Comparison of ENCODE assay signal across 23 cellular contexts in genomic region chr18:360676-361075, GRCh38.
"Had no signal": no experiment of that assay in that cellular context is flagged by ENCODE, and none has a peak within 500 bp of the region (broad histone marks: within the 10 kb centered on the region; RNA-seq: fewer than 3 reads in every experiment).

No MANE protein-coding gene starts in this region.

- H3K27ac Mint-ChIP-seq: activated CD4-positive, alpha-beta memory T cell treated with anti-CD3 and anti-CD28 coated beads for 36 hours; activated naive CD4-positive, alpha-beta T cell treated with anti-CD3 and anti-CD28 coated beads for 36 hours; effector memory CD8-positive, alpha-beta T cell; memory B cell had no signal

- H3K4me3 ChIP-seq: colonic mucosa, dorsolateral prefrontal cortex, ovary, prostate gland, thoracic aorta, upper lobe of right lung had no signal

- H3K27me3 Mint-ChIP-seq: activated B cell treated with CpG ODN at 0.5 μM for 24 hours had no signal

- H3K27ac ChIP-seq: colonic mucosa, ovary, prostate gland, thoracic aorta, upper lobe of right lung had no signal

- H3K9me3 Mint-ChIP-seq: activated B cell treated with CpG ODN at 0.5 μM for 24 hours; activated CD4-positive, alpha-beta memory T cell treated with anti-CD3 and anti-CD28 coated beads for 36 hours; activated naive CD4-positive, alpha-beta T cell treated with anti-CD3 and anti-CD28 coated beads for 36 hours; effector memory CD8-positive, alpha-beta T cell; memory B cell had no signal

- DNase-seq: activated B cell treated with CpG ODN at 0.5 μM for 24 hours; activated CD4-positive, alpha-beta memory T cell treated with anti-CD3 and anti-CD28 coated beads for 36 hours; activated CD4-positive, alpha-beta T cell treated with anti-CD3 and anti-CD28 coated beads for 4 hours; activated naive CD4-positive, alpha-beta T cell treated with anti-CD3 and anti-CD28 coated beads for 36 hours; activated T-cell treated with anti-CD3 and anti-CD28 coated beads, Interleukin-2, amount 50 U/mL, for 48 hours; amygdala; colonic mucosa; dorsolateral prefrontal cortex; effector memory CD8-positive, alpha-beta T cell; hypothalamus; islet precursor cell; left cardiac atrium; ovary; stimulated activated CD4-positive, alpha-beta T cell treated with anti-CD3 and anti-CD28 coated beads, Interleukin-2, amount 100 ng/mL, for 48 hours; stimulated activated CD8-positive, alpha-beta memory T cell treated with anti-CD3 and anti-CD28 coated beads, Interleukin-4, amount 100 ng/mL, for 48 hours; stimulated activated naive CD4-positive, alpha-beta T cell; T-helper 9 cell; upper lobe of right lung had no signal

- H3K36me3 ChIP-seq: colonic mucosa, ovary, prostate gland, thoracic aorta, upper lobe of right lung had no signal

- H3K4me3 Mint-ChIP-seq: activated B cell treated with CpG ODN at 0.5 μM for 24 hours; activated CD4-positive, alpha-beta memory T cell treated with anti-CD3 and anti-CD28 coated beads for 36 hours; activated naive CD4-positive, alpha-beta T cell treated with anti-CD3 and anti-CD28 coated beads for 36 hours; effector memory CD8-positive, alpha-beta T cell; memory B cell; neural crest cell had no signal

- H3K36me3 Mint-ChIP-seq: activated CD4-positive, alpha-beta memory T cell treated with anti-CD3 and anti-CD28 coated beads for 36 hours; memory B cell had no signal

- ATAC-seq: effector memory CD8-positive, alpha-beta T cell; esophagus mucosa; left cardiac atrium; upper lobe of right lung had no signal

- H3K9me3 ChIP-seq: colonic mucosa, ovary, prostate gland, thoracic aorta, upper lobe of right lung had no signal

- H3K4me1 ChIP-seq: colonic mucosa had no signal

- H3K27me3 ChIP-seq: colonic mucosa, ovary, upper lobe of right lung had no signal
